ENCODE assay signal across 8 cellular contexts in the genomic region with DNA sequence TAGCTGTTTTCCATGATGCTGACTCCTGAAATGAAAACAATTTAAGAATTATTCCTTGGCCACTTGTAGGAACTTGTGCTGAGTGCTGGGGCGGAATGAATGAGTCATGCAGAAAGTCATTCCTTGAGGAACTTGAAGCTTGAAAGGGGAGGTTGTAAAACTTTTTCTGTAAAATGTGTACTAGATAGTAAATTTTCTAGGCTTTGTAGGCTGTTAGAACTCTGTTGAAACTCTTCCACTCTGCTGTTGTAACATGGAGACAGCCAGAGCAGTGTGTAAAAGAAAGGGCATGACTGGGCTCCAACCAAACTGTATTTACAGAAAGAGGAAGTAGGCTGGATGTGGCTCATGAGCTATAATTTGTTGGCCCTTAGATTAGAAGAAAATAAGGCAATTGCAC. TPM values are rescaled to one million over a fixed set of nuclear protein-coding genes. Genes with fewer than 3 reads are reported as not detected.
DNase-seq lines count a peak whose midpoint lies in the region; ATAC-seq and TF ChIP-seq lines count a peak whose summit lies in the region.

No MANE protein-coding gene starts in this region.

- H3K9me3 ChIP-seq in lower lobe of right lung (no peaks in the 10 kb centered on the region), uterus (no peaks in the 10 kb centered on the region)

- no peak for TF ChIP-seq CTCF in cardiac fibroblast (IDR thresholded peaks at IDR 0.05; ENCODE audit: low read depth, low read length)
- no peak for TF ChIP-seq CTCF in lower lobe of right lung (IDR thresholded peaks at IDR 0.05)
- TF ChIP-seq CTCF in uterus (IDR thresholded peaks at IDR 0.05): peak in 1 of 4 experiments; percentile 8

- peak; percentile 49 for DNase-seq in LoVo (ENCODE audit: low spot score)
- peak; percentile 92 to 94 for DNase-seq in cardiac fibroblast (ENCODE audit: low read depth in 2 of 2)
- DNase-seq in lower lobe of right lung: no peak
- DNase-seq in uterus: peak; percentile 48 to 83
- DNase-seq in OCI-M2 (lab: John Stamatoyannopoulos, UW; ENCODE audit: unreplicated experiment): no peak
- DNase-seq in activated CD4-positive, CD25-positive, alpha-beta regulatory T cell treated with anti-CD3 and anti-CD28 coated beads, Interleukin-2, amount 50 U/mL, for 72 hours: no peak

- H3K4me3 ChIP-seq in cardiac fibroblast (replicated peaks in 1 of 2; ENCODE audit: low read depth in 2 of 2, low read length in 2 of 2) (no peak overlapping the region), lower lobe of right lung (no peak overlapping the region), uterus (no peak overlapping the region)

- peak overlapping the region; percentile 62 for H3K27ac ChIP-seq in lower lobe of right lung
- H3K27ac ChIP-seq in uterus: peak overlapping the region; percentile 69 to 85

- intact Hi-C loops in lower lobe of right lung (cut with DNase I) (no loop called here), uterus (cut with DNase I; ENCODE audit: low total_unique reads) (no loop called here)

- H3K4me1 ChIP-seq in lower lobe of right lung (peaks cover 25% of the 10 kb centered on the region), uterus (peaks cover 5% of the 10 kb centered on the region in 2 donors)

- H3K36me3 ChIP-seq in lower lobe of right lung (no peaks in the 10 kb centered on the region), uterus (no peaks in the 10 kb centered on the region)

- TF ChIP-seq POLR2A in uterus (IDR thresholded peaks at IDR 0.05): no peak

- ATAC-seq in GM18519 (IDR thresholded peaks at IDR 0.05; ENCODE audit: low FRiP score, unreplicated experiment) (peak; percentile 39), lower lobe of right lung (peak; percentile 82 to 90), GM21576 (IDR thresholded peaks at IDR 0.05; ENCODE audit: unreplicated experiment) (no peak)

- H3K27me3 ChIP-seq in lower lobe of right lung (ENCODE audit: low read depth) (no peaks in the 10 kb centered on the region), uterus (no peaks in the 10 kb centered on the region)

RNA-seq across cellular contexts. Expression of a gene that starts 46.1 kb away (rescaled TPM):
- total RNA-seq in lower lobe of right lung (38.3 TPM), uterus (10 to 100 TPM; 30.0 to 68.5 (median 42.8) TPM)

Comparison
In these comparisons a context has a peak if more than half of its experiments do, and no peak if none do; other contexts are left out.
1. DNase-seq: peak in LoVo (single experiment), cardiac fibroblast (2 of 2) and uterus (2 of 2); none in lower lobe of right lung (single experiment), OCI-M2 (single experiment) and activated CD4-positive, CD25-positive, alpha-beta regulatory T cell treated with anti-CD3 and anti-CD28 coated beads, Interleukin-2, amount 50 U/mL, for 72 hours (single experiment).